8 cellular contexts compared by ENCODE assay signal in genomic region chr11:8018742-8019631, GRCh38. TPM values are rescaled to one million over a fixed set of nuclear protein-coding genes. Genes with fewer than 3 reads are reported as not detected.
DNase-seq lines count a peak whose midpoint lies in the region; ATAC-seq, FAIRE-seq and TF ChIP-seq lines count a peak whose summit lies in the region.

No MANE protein-coding gene starts in this region.

- H3K9ac ChIP-seq in keratinocyte (ENCODE audit: control insufficient read depth, extremely low read depth, insufficient read depth, low read length), result no peak overlapping the region

- ATAC-seq in HG03135 (IDR thresholded peaks at IDR 0.05; ENCODE audit: unreplicated experiment), result no peak

- H3K36me3 ChIP-seq in keratinocyte (ENCODE audit: control insufficient read depth in 2 of 2, extremely low read depth in 1 of 2, insufficient read depth in 2 of 2, low read length in 2 of 2) (no peaks in the 10 kb centered on the region), spleen (no peaks in the 10 kb centered on the region)

- no peak for FAIRE-seq in keratinocyte (lab: Jason Lieb, UNC)

- H3K27ac ChIP-seq in keratinocyte (ENCODE audit: control insufficient read depth, insufficient read depth, low read length), result no peak overlapping the region
- peak overlapping the region in 7 of 8 donors; percentile 13 to 62 (median 45) for H3K27ac ChIP-seq in spleen

- peak overlapping the region; percentile 82 for H3K4me2 ChIP-seq in keratinocyte (ENCODE audit: control insufficient read depth, extremely low read depth, insufficient read depth, low read depth, low read length)

- H3K9me3 ChIP-seq in keratinocyte (ENCODE audit: control insufficient read depth, low read depth, low read length) (no peaks in the 10 kb centered on the region), spleen (no peaks in the 10 kb centered on the region)

- H3K4me1 ChIP-seq in keratinocyte (ENCODE audit: control insufficient read depth, extremely low read depth, insufficient read depth, low read length), result peaks cover 2% of the 10 kb centered on the region
- H3K4me1 ChIP-seq in spleen, result peaks cover 0 to 25% (median 20%) of the 10 kb centered on the region in 6 donors

- H3K27me3 ChIP-seq in keratinocyte (ENCODE audit: control insufficient read depth, extremely low read depth, insufficient read depth, low read length), result peaks cover 51% of the 10 kb centered on the region
- H3K27me3 ChIP-seq in spleen (replicated peaks in 1 of 7), result peaks cover 2 to 66% (median 44%) of the 10 kb centered on the region in 7 donors

- DNase-seq in D341Med (ENCODE audit: low spot score) (peak; percentile 81), cerebellum (ENCODE audit: low spot score) (peak; percentile 84), keratinocyte (ENCODE audit: low read depth, low spot score) (no peak), spleen (peak; percentile 82), HUDEP-2 (lab: John Stamatoyannopoulos, UW; ENCODE audit: unreplicated experiment in 76 of 76) (no peak)
- DNase-seq in Jurkat, Clone E6-1 (ENCODE audit: low read depth, low spot score), result peak; percentile 59
- DNase-seq in activated CD4-positive, alpha-beta T cell treated with anti-CD3 and anti-CD28 coated beads for 48 hours, result peak; percentile 65

- H3K9me1 ChIP-seq in keratinocyte (ENCODE audit: control insufficient read depth, extremely low read depth, insufficient read depth, low read length), result no peaks in the 10 kb centered on the region

- dilution Hi-C loops in keratinocyte (cut with MboI; ENCODE audit: extremely low pct_ligation_motif_present, low sequenced_read_pairs), result no loop called here

- no peaks in the 10 kb centered on the region for H4K20me1 ChIP-seq in keratinocyte (ENCODE audit: control insufficient read depth, extremely low read depth, insufficient read depth, low read length)

- TF ChIP-seq CTCF in keratinocyte (optimal IDR thresholded peaks at IDR 0.05 in 1 of 3, IDR thresholded peaks at IDR 0.05 in 1 of 3, conservative IDR thresholded peaks at IDR 0.05 in 1 of 3; ENCODE audit: extremely low read depth in 1 of 3, insufficient read depth in 2 of 3, low read length in 3 of 3), result no peak
- no peak for TF ChIP-seq CTCF in spleen (IDR thresholded peaks at IDR 0.05 in 8 of 11, conservative IDR thresholded peaks at IDR 0.05 in 3 of 11)

- H3K4me3 ChIP-seq in Jurkat, Clone E6-1 (ENCODE audit: low read length), result peak overlapping the region; percentile 52
- H3K4me3 ChIP-seq in keratinocyte (ENCODE audit: control insufficient read depth in 2 of 3, extremely low read depth in 1 of 3, insufficient read depth in 2 of 3, low read depth in 1 of 3, low read length in 3 of 3) (peak overlapping the region; percentile 36 to 56 (median 55)), spleen (peak overlapping the region; percentile 49 to 73 (median 59))

- WGBS in spleen, 5 donors, result 1 to 6% (median 2%) methylated on average over 28 to 84 of the region's 84 CpGs

- no peak for TF ChIP-seq POLR2A in spleen (IDR thresholded peaks at IDR 0.05)

- no peaks in the 10 kb centered on the region for H3K79me2 ChIP-seq in keratinocyte (ENCODE audit: control insufficient read depth, insufficient read depth, low read length)

- peak overlapping the region; percentile 24 for H2AFZ ChIP-seq in keratinocyte (ENCODE audit: control insufficient read depth, low read length)

- intact Hi-C loops in spleen (cut with DNase I; ENCODE audit: low total_unique reads), result no loop called here

RNA-seq across cellular contexts. Expression of gene EIF3F, which starts 31.9 kb away (rescaled TPM):
- 481 TPM for polyA plus RNA-seq in Jurkat, Clone E6-1 (2012; ENCODE audit: insufficient read depth, insufficient read length)
- 164 TPM for total RNA-seq in cerebellum
- polyA plus RNA-seq in keratinocyte, result 106 to 304 TPM (median 158 TPM) in 3 replicates
- polyA plus RNA-seq in keratinocyte (2011; ENCODE audit: low read depth), result 365 TPM
- polyA plus RNA-seq in keratinocyte (2011; cell fraction: cytosol; rRNA removed), result 246 and 248 TPM in 2 replicates
- 124 and 125 TPM in 2 replicates for polyA plus RNA-seq in keratinocyte (2011; cell fraction: nucleus; rRNA removed)
- 296 and 362 TPM in 2 replicates for polyA plus RNA-seq in keratinocyte (2012; ENCODE audit: low replicate concordance)
- 169 to 252 TPM (median 221 TPM) in 3 replicates for polyA minus RNA-seq in keratinocyte
- polyA minus RNA-seq in keratinocyte (2011; cell fraction: cytosol; rRNA and poly(A)+ RNA removed), result 163 TPM
- 38.8 and 62.1 TPM in 2 replicates for polyA minus RNA-seq in keratinocyte (2011; cell fraction: nucleus; rRNA and poly(A)+ RNA removed)
- 100 to 1,000 TPM; 189 to 351 (median 204) TPM for total RNA-seq in spleen
- 100 to 1,000 TPM; 343 to 437 (median 350) TPM for polyA plus RNA-seq in spleen

RNA-seq across cellular contexts. Expression of gene NLRP10, which starts 53.7 kb away (rescaled TPM):
- not detected for polyA plus RNA-seq in Jurkat, Clone E6-1 (2012; ENCODE audit: insufficient read depth, insufficient read length)
- total RNA-seq in cerebellum, result not detected
- polyA plus RNA-seq in keratinocyte, result 7.1 to 19.1 TPM (median 9.2 TPM) in 3 replicates
- polyA plus RNA-seq in keratinocyte (2011; ENCODE audit: low read depth), result 133 TPM
- polyA plus RNA-seq in keratinocyte (2011; cell fraction: cytosol; rRNA removed), result 7.9 and 12.8 TPM in 2 replicates
- 22.9 and 25.9 TPM in 2 replicates for polyA plus RNA-seq in keratinocyte (2011; cell fraction: nucleus; rRNA removed)
- 7.1 and 111 TPM in 2 replicates for polyA plus RNA-seq in keratinocyte (2012; ENCODE audit: low replicate concordance)
- polyA minus RNA-seq in keratinocyte, result 17.3 to 110 TPM (median 32.4 TPM) in 3 replicates
- 18.8 TPM for polyA minus RNA-seq in keratinocyte (2011; cell fraction: cytosol; rRNA and poly(A)+ RNA removed)
- 50.1 and 53.8 TPM in 2 replicates for polyA minus RNA-seq in keratinocyte (2011; cell fraction: nucleus; rRNA and poly(A)+ RNA removed)
- not detected for total RNA-seq in spleen
- not detected for polyA plus RNA-seq in spleen

Comparison
In these comparisons a context has a peak if more than half of its experiments do, and no peak if none do; other contexts are left out.
1. DNase-seq: peak in D341Med (single experiment), Jurkat, Clone E6-1 (single experiment), activated CD4-positive, alpha-beta T cell treated with anti-CD3 and anti-CD28 coated beads for 48 hours (single experiment), cerebellum (single experiment) and spleen (single experiment); none in keratinocyte (single experiment) and HUDEP-2 (0 of 76).
2. Peak in every context shown above with its lines, with median percentiles within 50 percentile points of each other: H3K4me3 ChIP-seq.